In genomic region chr13:40484981-40485380, GRCh38 we compare ENCODE assay signal across 14 cellular contexts.
A peak's percentile ranks its signal among the peaks of the same experiment; 100 is the strongest.
DNase-seq lines count a peak whose midpoint lies in the region; ATAC-seq and TF ChIP-seq lines count a peak whose summit lies in the region.
"Had no signal": no experiment of that assay in that cellular context is flagged by ENCODE, and none has a peak within 500 bp of the region (broad histone marks: within the 10 kb centered on the region; RNA-seq: fewer than 3 reads in every experiment).

No MANE protein-coding gene starts in this region.

- H4K20me1 ChIP-seq in BLaER1 treated with 17β-estradiol and CSF1 and Interleukin-3, amounts not matched to agents 10 nM and 100 nM = 0 out of 22 replicates have a peak, but pooled peaks cover 0 to 5% (median 0%) of the 10 kb centered on the region in 11 experiments

- peaks cover 92% of the 10 kb centered on the region for H3K4me1 Mint-ChIP-seq in CD4-positive, alpha-beta T cell (ENCODE audit: low read depth)
- peaks cover 50% of the 10 kb centered on the region for H3K4me1 Mint-ChIP-seq in T-helper 2 cell treated with Interferon-gamma antibody and Interleukin-4, amounts not matched to agents 5 μg/mL and 100 μg/mL, for 36 hours (ENCODE audit: low read depth)

- H3K27me3 ChIP-seq in BLaER1 treated with 17β-estradiol and CSF1 and Interleukin-3, amounts not matched to agents 10 nM and 100 nM = 0 out of 22 replicates have a peak, but pooled peaks cover 0 to 3% (median 0%) of the 10 kb centered on the region in 11 experiments
- no peaks in the 10 kb centered on the region for H3K27me3 ChIP-seq in CD4-positive, alpha-beta T cell (ENCODE audit: control insufficient read depth, insufficient read depth, low read length)
- H3K27me3 ChIP-seq in esophagus (ENCODE audit: control insufficient read depth in 1 of 2, insufficient read depth in 2 of 2, low read length in 2 of 2) = no peaks in the 10 kb centered on the region
- H3K27me3 ChIP-seq: brain microvascular endothelial cell, SJCRH30 had no signal

- 38 to 49% methylated on average over 7 of the region's 7 CpGs for WGBS in esophagus, 2 donors

- peaks cover 36 to 67% (median 53%) of the 10 kb centered on the region in 10 experiments for H3K4me1 ChIP-seq in BLaER1 treated with 17β-estradiol and CSF1 and Interleukin-3, amounts not matched to agents 10 nM and 100 nM
- peaks cover 0 to 9% of the 10 kb centered on the region in 2 donors for H3K4me1 ChIP-seq in esophagus (ENCODE audit: control insufficient read depth in 2 of 2, insufficient read depth in 2 of 2, low read length in 1 of 2)

- DNase-seq in CD4-positive, alpha-beta T cell = no peak
- no peak for DNase-seq in T-helper 2 cell treated with Interferon-gamma antibody and Interleukin-4, amounts not matched to agents 5 μg/mL and 100 μg/mL, for 36 hours (ENCODE audit: low spot score)
- no peak for DNase-seq in SHP77 treated with DMSO at 0.1 percent for 48 hours (lab: John Stamatoyannopoulos, UW)
- DNase-seq in NCI-H2081 treated with DMSO at 0.1 percent for 48 hours (lab: John Stamatoyannopoulos, UW) = no peak
- DNase-seq in HK-2 (ENCODE audit: unreplicated experiment) = no peak
- DNase-seq: brain microvascular endothelial cell; C1 segment of cervical spinal cord; NK-92 treated with Interleukin-12 subunit alpha and Interleukin-12 subunit beta, amount 100 ng/mL, for 24 hours; retina; SJCRH30; trophoblast cell had no signal

- TF ChIP-seq CTCF in CD4-positive, alpha-beta T cell (IDR thresholded peaks at IDR 0.05) = no peak

- ATAC-seq in CD4-positive, alpha-beta T cell (ENCODE audit: poor library complexity) = no peak

- no peaks in the 10 kb centered on the region for H3K9me3 Mint-ChIP-seq in CD4-positive, alpha-beta T cell
- peaks cover 9% of the 10 kb centered on the region for H3K9me3 Mint-ChIP-seq in T-helper 2 cell treated with Interferon-gamma antibody and Interleukin-4, amounts not matched to agents 5 μg/mL and 100 μg/mL, for 36 hours
- H3K9me3 Mint-ChIP-seq: nephron had no signal

- H3K36me3 ChIP-seq in BLaER1 treated with 17β-estradiol and CSF1 and Interleukin-3, amounts not matched to agents 10 nM and 100 nM = no peaks in the 10 kb centered on the region
- no peaks in the 10 kb centered on the region for H3K36me3 ChIP-seq in esophagus (ENCODE audit: control insufficient read depth in 2 of 2, insufficient read depth in 2 of 2, low read length in 1 of 2)
- H3K36me3 ChIP-seq: brain microvascular endothelial cell, SJCRH30 had no signal

- POLR2A ChIA-PET in CD4-positive, alpha-beta T cell (lab: Charles Lee) = interaction anchor here (0.7 to 5.3 kb wide), 14 partner anchors 9 to 298 kb away, joined by 3 to 38 read pairs (median 5); partner anchors contain the start of gene FOXO1

- peak overlapping the region; percentile 94 for H3K27ac Mint-ChIP-seq in CD4-positive, alpha-beta T cell
- peak overlapping the region; percentile 90 for H3K27ac Mint-ChIP-seq in T-helper 2 cell treated with Interferon-gamma antibody and Interleukin-4, amounts not matched to agents 5 μg/mL and 100 μg/mL, for 36 hours
- H3K27ac Mint-ChIP-seq: nephron had no signal

- no peak overlapping the region for H3K9ac ChIP-seq in BLaER1 treated with 17β-estradiol and CSF1 and Interleukin-3, amounts not matched to agents 10 nM and 100 nM

- peaks cover 0 to 8% (median 0%) of the 10 kb centered on the region in 11 experiments; a peak in 4 of 22 replicates for H3K9me3 ChIP-seq in BLaER1 treated with 17β-estradiol and CSF1 and Interleukin-3, amounts not matched to agents 10 nM and 100 nM (replicated peaks in 1 of 11)
- no peaks in the 10 kb centered on the region for H3K9me3 ChIP-seq in CD4-positive, alpha-beta T cell (ENCODE audit: control insufficient read depth, low read length)
- H3K9me3 ChIP-seq in esophagus (ENCODE audit: control insufficient read depth in 2 of 2, insufficient read depth in 1 of 2, low read depth in 1 of 2, low read length in 1 of 2) = peaks cover 0 to 3% of the 10 kb centered on the region in 2 donors
- H3K9me3 ChIP-seq: SJCRH30 had no signal

- H3K4me3 ChIP-seq in BLaER1 treated with 17β-estradiol and CSF1 and Interleukin-3, amounts not matched to agents 10 nM and 100 nM = no peak overlapping the region
- H3K4me3 ChIP-seq in esophagus (ENCODE audit: low read depth in 1 of 2, low read length in 2 of 2) = no peak overlapping the region
- H3K4me3 ChIP-seq: SJCRH30 had no signal

- no peaks in the 10 kb centered on the region for H3K36me3 Mint-ChIP-seq in CD4-positive, alpha-beta T cell (ENCODE audit: low read depth)
- H3K36me3 Mint-ChIP-seq in T-helper 2 cell treated with Interferon-gamma antibody and Interleukin-4, amounts not matched to agents 5 μg/mL and 100 μg/mL, for 36 hours (ENCODE audit: low read depth) = peaks cover 4% of the 10 kb centered on the region

- peak overlapping the region; percentile 79 for H3K4me3 Mint-ChIP-seq in CD4-positive, alpha-beta T cell
- H3K4me3 Mint-ChIP-seq in T-helper 2 cell treated with Interferon-gamma antibody and Interleukin-4, amounts not matched to agents 5 μg/mL and 100 μg/mL, for 36 hours = peak overlapping the region; percentile 71
- H3K4me3 Mint-ChIP-seq: nephron had no signal

- CTCF ChIA-PET in CD4-positive, alpha-beta T cell (lab: Charles Lee) = no interaction called here

- no peaks in the 10 kb centered on the region for H3K27me3 Mint-ChIP-seq in CD4-positive, alpha-beta T cell
- no peaks in the 10 kb centered on the region for H3K27me3 Mint-ChIP-seq in T-helper 2 cell treated with Interferon-gamma antibody and Interleukin-4, amounts not matched to agents 5 μg/mL and 100 μg/mL, for 36 hours (ENCODE audit: low read depth)

- intact Hi-C loops in CD4-positive, alpha-beta T cell (cut with DNase I, micrococcal nuclease) = loop anchor here (1.0 to 5.0 kb wide), 13 partner anchors 10 to 418 kb away; partner anchors contain the start of gene FOXO1 (in 2 of the 2)

- no peak overlapping the region for H3K27ac ChIP-seq in BLaER1 treated with 17β-estradiol and CSF1 and Interleukin-3, amounts not matched to agents 10 nM and 100 nM
- H3K27ac ChIP-seq in CD4-positive, alpha-beta T cell (ENCODE audit: low read depth, low read length) = peak overlapping the region; percentile 59
- peak overlapping the region; percentile 48 to 59 for H3K27ac ChIP-seq in esophagus (ENCODE audit: low read depth in 2 of 2, low read length in 1 of 2)
- H3K27ac ChIP-seq: brain microvascular endothelial cell, SJCRH30 had no signal

- peak overlapping the region in 8 of 11 experiments; percentile 11 to 92 (median 76); a peak in 9 of 22 replicates for H3K4me2 ChIP-seq in BLaER1 treated with 17β-estradiol and CSF1 and Interleukin-3, amounts not matched to agents 10 nM and 100 nM

Comparison
In these comparisons a context has a peak if more than half of its experiments do, and no peak if none do; other contexts are left out.
1. H3K27ac ChIP-seq: peak in CD4-positive, alpha-beta T cell (single experiment) and esophagus (2 of 2); none in BLaER1 treated with 17β-estradiol and CSF1 and Interleukin-3, amounts not matched to agents 10 nM and 100 nM (0 of 11).